24 cellular contexts compared by ENCODE assay signal in genomic region chr20:33337531-33338165, GRCh38.
DNase-seq lines count a peak whose midpoint lies in the region; ATAC-seq and TF ChIP-seq lines count a peak whose summit lies in the region.
"Had no signal": no experiment of that assay in that cellular context is flagged by ENCODE, and none has a peak within 500 bp of the region (broad histone marks: within the 10 kb centered on the region; RNA-seq: fewer than 3 reads in every experiment).

No MANE protein-coding gene starts in this region.

- TF ChIP-seq CTCF in GM06990 (IDR thresholded peaks at IDR 0.05; ENCODE audit: insufficient read depth, low read length, poor library complexity, severe bottlenecking) = no peak

- no peaks in the 10 kb centered on the region for H3K27me3 ChIP-seq in GM06990 (replicated peaks; ENCODE audit: control insufficient read depth, insufficient read depth, low read length)
- H3K27me3 ChIP-seq: breast epithelium, neutrophil had no signal

- H3K36me3 ChIP-seq in GM06990 (ENCODE audit: control insufficient read depth, insufficient read depth, low read length) = no peaks in the 10 kb centered on the region
- H3K36me3 ChIP-seq: breast epithelium, lower lobe of right lung, neutrophil, thoracic aorta had no signal

- ATAC-seq in HG02885 (IDR thresholded peaks at IDR 0.05; ENCODE audit: poor library complexity, unreplicated experiment) (peak; percentile 56), HG03280 (IDR thresholded peaks at IDR 0.05; ENCODE audit: unreplicated experiment) (no peak), HG02571 (IDR thresholded peaks at IDR 0.05; ENCODE audit: unreplicated experiment) (no peak)
- ATAC-seq: activated T-cell treated with anti-CD3 and anti-CD28 coated beads, Interleukin-2, amount 50 U/mL, for 4 hours; lower lobe of right lung; psoas muscle; stimulated activated effector memory CD8-positive, alpha-beta T cell treated with anti-CD3 and anti-CD28 coated beads, Interleukin-12 subunit alpha, Interleukin-12 subunit beta, amount 100 ng/mL, for 72 hours had no signal

- no peak overlapping the region for H3K4me3 ChIP-seq in GM06990 (replicated peaks; ENCODE audit: low read depth, low read length)
- H3K4me3 ChIP-seq: breast epithelium, lower lobe of right lung, psoas muscle, thoracic aorta had no signal

- DNase-seq in GM06990 (ENCODE audit: extremely low read depth, insufficient read length) (peak; percentile 26), GM19240 (ENCODE audit: insufficient read length, low spot score) (peak; percentile 16), germinal center (ENCODE audit: low spot score) (peak; percentile 14), iPS-NIHi7 (ENCODE audit: extremely low spot score) (no peak)
- DNase-seq in activated CD4-positive, alpha-beta T cell treated with anti-CD3 and anti-CD28 coated beads for 48 hours = no peak
- DNase-seq: ACHN; activated CD4-positive, CD25-positive, alpha-beta regulatory T cell treated with anti-CD3 and anti-CD28 coated beads, Interleukin-2, amount 50 U/mL, for 72 hours; activated naive CD4-positive, alpha-beta T cell; activated T-cell treated with anti-CD3 and anti-CD28 coated beads, Interleukin-2, amount 50 U/mL, for 4 hours; CD4-positive, CD25-positive, alpha-beta regulatory T cell; DMS 273 treated with DMSO at 0.1 percent for 48 hours; IMR-90; lower lobe of right lung; NCI-H2171; NCI-H524; psoas muscle; stimulated activated CD4-positive, alpha-beta T cell treated with anti-CD3 and anti-CD28 coated beads, Interleukin-1b, Interleukin-23, amount 100 ng/mL, for 48 hours had no signal

Comparison
In these comparisons a context has a peak if more than half of its experiments do, and no peak if none do; other contexts are left out.
1. DNase-seq: peak in GM06990 (single experiment), GM19240 (single experiment) and germinal center (single experiment); none in iPS-NIHi7 (single experiment) and activated CD4-positive, alpha-beta T cell treated with anti-CD3 and anti-CD28 coated beads for 48 hours (single experiment).